In the genomic region with DNA sequence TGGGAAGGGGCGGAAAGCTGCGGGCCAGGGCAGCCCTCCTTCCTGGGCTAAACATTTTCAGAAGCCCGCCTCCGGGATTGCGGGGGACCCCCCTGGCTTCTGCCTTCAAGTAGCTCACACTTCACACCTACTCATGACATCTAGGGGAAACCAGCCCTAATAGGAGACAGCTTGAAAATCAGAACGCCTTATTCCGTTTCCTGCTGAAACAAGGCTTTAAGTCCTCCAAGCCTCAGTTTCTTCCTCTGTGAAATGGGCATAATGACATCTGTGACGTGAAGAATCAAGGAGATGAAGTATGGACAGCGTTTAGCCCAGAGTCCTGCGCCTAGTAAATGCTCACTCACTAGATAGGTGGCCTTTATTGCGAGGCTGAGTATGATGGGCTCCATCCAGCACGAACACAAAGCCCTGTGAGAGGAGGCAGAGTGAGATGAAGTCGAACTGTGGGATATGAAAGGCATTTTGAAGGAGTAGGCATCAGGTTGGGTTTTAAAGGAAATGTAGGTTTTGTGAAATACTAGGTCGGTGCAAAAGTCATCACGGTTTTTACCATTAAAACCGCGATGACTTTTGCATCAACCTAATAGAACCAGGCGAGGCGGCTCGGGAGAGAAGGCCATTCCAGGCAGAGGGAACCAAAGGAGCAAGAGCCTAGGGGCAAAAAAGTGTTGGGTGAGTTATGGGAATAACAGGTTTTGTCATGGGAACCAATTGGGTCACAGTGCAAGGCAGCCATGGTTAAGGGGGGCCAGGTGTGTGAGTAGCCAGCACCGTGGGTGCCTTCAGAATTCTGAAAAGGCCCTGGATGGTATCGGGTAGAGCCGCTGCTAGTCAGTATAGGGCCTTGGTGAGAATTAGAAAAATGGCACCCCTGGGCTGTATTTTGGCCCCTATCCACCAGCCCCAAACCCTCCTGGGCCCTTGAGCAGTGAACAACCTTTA, we compare ENCODE assay signal across 8 cellular contexts. TPM values are rescaled to one million over a fixed set of nuclear protein-coding genes. Genes with fewer than 3 reads are reported as not detected.
DNase-seq lines count a peak whose midpoint lies in the region; ATAC-seq lines count a peak whose summit lies in the region.

No MANE protein-coding gene starts in this region.

- H3K36me3 Mint-ChIP-seq in CD8-positive, alpha-beta memory T cell = peaks cover 0 to 7% (median 0%) of the 10 kb centered on the region in 3 donors

- peaks cover 0 to 2% (median 0%) of the 10 kb centered on the region in 5 donors for H3K9me3 Mint-ChIP-seq in CD8-positive, alpha-beta memory T cell

- H3K4me1 ChIP-seq in CD8-positive, alpha-beta memory T cell (ENCODE audit: insufficient read depth, low read length) = peaks cover 22% of the 10 kb centered on the region
- H3K4me1 ChIP-seq in ectodermal cell (ENCODE audit: control insufficient read depth, insufficient read depth, low read length) (peaks cover 8% of the 10 kb centered on the region), neuron (ENCODE audit: insufficient read depth, low read length) (peaks cover 28% of the 10 kb centered on the region)

- peak overlapping the region; percentile 82 for H2AFZ ChIP-seq in neuron (ENCODE audit: low read depth, low read length)

- no peaks in the 10 kb centered on the region for H3K27me3 ChIP-seq in CD8-positive, alpha-beta memory T cell (ENCODE audit: insufficient read depth, low read length, poor library complexity, severe bottlenecking)
- H3K27me3 ChIP-seq in ectodermal cell (ENCODE audit: control insufficient read depth, insufficient read depth, low read length, poor library complexity, severe bottlenecking) (no peaks in the 10 kb centered on the region), neuron (ENCODE audit: insufficient read depth, low read length) (no peaks in the 10 kb centered on the region)

- 70 to 72% methylated on average over 23 of the region's 23 CpGs for WGBS in ectodermal cell, 2 experiments

- no peaks in the 10 kb centered on the region for H3K9me3 ChIP-seq in CD8-positive, alpha-beta memory T cell (ENCODE audit: low read length)
- H3K9me3 ChIP-seq in KOPT-K1 (ENCODE audit: insufficient read depth, low read length, poor library complexity, severe bottlenecking) = no peaks in the 10 kb centered on the region
- H3K9me3 ChIP-seq in ectodermal cell (ENCODE audit: control insufficient read depth, low read length) = no peaks in the 10 kb centered on the region
- H3K9me3 ChIP-seq in neuron (ENCODE audit: low read length) = no peaks in the 10 kb centered on the region

- POLR2A ChIA-PET in CD8-positive, alpha-beta memory T cell (lab: Charles Lee) = interaction anchor here (0.5 to 2.1 kb wide), 10 partner anchors 19 to 1183 kb away, joined by 3 to 8 read pairs (median 4); a partner anchor contains a TSS

- H3K4me1 Mint-ChIP-seq in CD8-positive, alpha-beta memory T cell = peaks cover 24 to 38% (median 32%) of the 10 kb centered on the region in 3 donors

- peak overlapping the region; percentile 92 to 99 (median 95) for H3K4me3 Mint-ChIP-seq in CD8-positive, alpha-beta memory T cell

- peak overlapping the region; percentile 99 to 100 (median 100) for H3K27ac Mint-ChIP-seq in CD8-positive, alpha-beta memory T cell

- no peak for ATAC-seq in GM21360 (IDR thresholded peaks at IDR 0.05; ENCODE audit: unreplicated experiment)
- no peak for ATAC-seq in GM21423 (IDR thresholded peaks at IDR 0.05; ENCODE audit: unreplicated experiment)

- H3K27ac ChIP-seq in CD8-positive, alpha-beta memory T cell (ENCODE audit: low read depth, low read length) = peak overlapping the region; percentile 80
- H3K27ac ChIP-seq in KOPT-K1 (ENCODE audit: low read depth, low read length, poor library complexity, severe bottlenecking) (peak overlapping the region; percentile 91), ectodermal cell (ENCODE audit: insufficient read depth, low read depth, low read length, poor library complexity, severe bottlenecking) (no peak overlapping the region)

- H3K4me3 ChIP-seq in CD8-positive, alpha-beta memory T cell (ENCODE audit: low read length) = peak overlapping the region; percentile 88
- H3K4me3 ChIP-seq in ectodermal cell (ENCODE audit: insufficient read depth, low read depth, low read length) = peak overlapping the region; percentile 100
- H3K4me3 ChIP-seq in neuron (ENCODE audit: low read length) = peak overlapping the region; percentile 91

- CTCF ChIA-PET in CD8-positive, alpha-beta memory T cell (lab: Charles Lee) = interaction anchor here (0.7 to 2.7 kb wide), 5 partner anchors 10 to 199 kb away, joined by 3 to 11 read pairs (median 3); no protein-coding TSS in a partner anchor

- no peak for DNase-seq in CD8-positive, alpha-beta memory T cell
- DNase-seq in stimulated activated CD4-positive, alpha-beta T cell treated with anti-CD3 and anti-CD28 coated beads, Interleukin-15, amount 100 ng/mL, for 24 hours = no peak
- no peak for DNase-seq in dermis blood vessel endothelial cell

- peaks cover 0 to 3% of the 10 kb centered on the region in 2 donors for H3K27me3 Mint-ChIP-seq in CD8-positive, alpha-beta memory T cell

- no peaks in the 10 kb centered on the region for H3K36me3 ChIP-seq in CD8-positive, alpha-beta memory T cell (ENCODE audit: insufficient read depth, low read length)
- no peaks in the 10 kb centered on the region for H3K36me3 ChIP-seq in KOPT-K1 (ENCODE audit: insufficient read depth, low read length)
- no peaks in the 10 kb centered on the region for H3K36me3 ChIP-seq in ectodermal cell (ENCODE audit: control insufficient read depth, insufficient read depth, low read length)
- no peaks in the 10 kb centered on the region for H3K36me3 ChIP-seq in neuron (ENCODE audit: insufficient read depth, low read length)

RNA-seq across cellular contexts. Expression of a gene that starts 1.0 kb away (rescaled TPM):
- 10 to 100 TPM; 33.9 to 37.1 TPM for total RNA-seq in CD8-positive, alpha-beta memory T cell
- polyA plus RNA-seq in CD8-positive, alpha-beta memory T cell = 12.6 TPM
- 46.1 TPM for polyA plus RNA-seq in ectodermal cell (2013, experiment 1 of 4)
- polyA plus RNA-seq in ectodermal cell (2013, experiment 2 of 4) = 47.6 TPM
- 34.5 TPM for polyA plus RNA-seq in ectodermal cell (2013, experiment 3 of 4)
- 36.8 TPM for polyA plus RNA-seq in ectodermal cell (2013, experiment 4 of 4)
- 29.8 and 33.4 TPM in 2 replicates for total RNA-seq in dermis blood vessel endothelial cell

RNA-seq across cellular contexts. Expression of a gene that starts 33.0 kb away (rescaled TPM):
- not detected for total RNA-seq in CD8-positive, alpha-beta memory T cell
- not detected for polyA plus RNA-seq in CD8-positive, alpha-beta memory T cell
- polyA plus RNA-seq in ectodermal cell (2013, experiment 1 of 4) = 0.50 TPM
- polyA plus RNA-seq in ectodermal cell (2013, experiment 2 of 4) = 0.37 TPM
- 0.32 TPM for polyA plus RNA-seq in ectodermal cell (2013, experiment 3 of 4)
- 0.24 TPM for polyA plus RNA-seq in ectodermal cell (2013, experiment 4 of 4)
- total RNA-seq in dermis blood vessel endothelial cell = not detected in 2 replicates
